Comparison of ENCODE assay signal across 10 cellular contexts in the genomic region with DNA sequence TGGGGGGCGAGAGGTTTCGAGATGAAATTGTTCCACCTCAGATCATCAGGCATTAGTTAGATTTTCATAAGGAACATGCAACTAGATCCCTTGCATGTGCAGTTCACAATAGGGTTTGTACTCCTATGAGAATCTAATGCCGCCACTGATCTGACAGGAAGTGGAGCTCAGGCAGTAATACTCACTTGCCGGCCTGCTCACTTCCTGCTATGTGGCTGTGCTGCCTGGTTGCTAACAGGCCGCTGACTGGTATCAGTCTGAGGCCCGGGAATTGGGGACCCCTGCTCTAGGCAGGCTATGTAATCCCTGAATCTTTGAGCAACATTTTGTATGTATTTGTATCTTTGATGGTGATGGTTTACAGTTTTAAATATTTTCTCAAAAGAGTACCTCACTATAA. TPM values are rescaled to one million over a fixed set of nuclear protein-coding genes. Genes with fewer than 3 reads are reported as not detected.
A peak's percentile ranks its signal among the peaks of the same experiment; 100 is the strongest.
DNase-seq lines count a peak whose midpoint lies in the region; ATAC-seq and TF ChIP-seq lines count a peak whose summit lies in the region.
"Had no signal": no experiment of that assay in that cellular context is flagged by ENCODE, and none has a peak within 500 bp of the region (broad histone marks: within the 10 kb centered on the region; RNA-seq: fewer than 3 reads in every experiment).

No MANE protein-coding gene starts in this region.

- H3K4me3 ChIP-seq in Peyer's patch (no peak overlapping the region), heart right ventricle (no peak overlapping the region), foreskin fibroblast (ENCODE audit: low read depth in 1 of 2, low read length in 2 of 2) (no peak overlapping the region)
- H3K4me3 ChIP-seq: skin epidermis had no signal

- DNase-seq in Peyer's patch (peak in 2 of 3 donors; percentile 50 to 64), heart right ventricle (peak in 1 of 2 donors; percentile 19), foreskin fibroblast (no peak), DMS53 (lab: John Stamatoyannopoulos, UW) (no peak), SHP77 (lab: John Stamatoyannopoulos, UW) (no peak), NCI-H510A treated with DMSO at 0.1 percent for 48 hours (lab: John Stamatoyannopoulos, UW) (no peak)
- DNase-seq in activated CD8-positive, alpha-beta memory T cell treated with anti-CD3 and anti-CD28 coated beads, Interleukin-2, amount 50 U/mL, for 4 hours: peak; percentile 46
- DNase-seq in stimulated activated CD8-positive, alpha-beta memory T cell treated with anti-CD3 and anti-CD28 coated beads, Interleukin-2, amount 100 ng/mL, for 1 hour (ENCODE audit: low read depth in 2 of 2): peak; percentile 4 to 9
- DNase-seq: KG1 had no signal

- intact Hi-C loops in heart right ventricle (cut with DNase I): no loop called here

- ATAC-seq in heart right ventricle: peak in 7 of 8 donors; percentile 38 to 81 (median 67)

- H3K4me1 ChIP-seq in Peyer's patch (no peaks in the 10 kb centered on the region), heart right ventricle (peaks cover 0 to 39% (median 23%) of the 10 kb centered on the region in 9 donors)

- H3K36me3 ChIP-seq in Peyer's patch: peaks cover 0 to 92% (median 0%) of the 10 kb centered on the region in 3 donors
- H3K36me3 ChIP-seq in heart right ventricle: peaks cover 0 to 97% (median 37%) of the 10 kb centered on the region in 9 donors

- H3K27me3 ChIP-seq in Peyer's patch: no peaks in the 10 kb centered on the region
- H3K27me3 ChIP-seq in heart right ventricle: no peaks in the 10 kb centered on the region

- WGBS in heart right ventricle, 2 donors: 54 to 64% methylated on average over 6 of the region's 6 CpGs

- no peaks in the 10 kb centered on the region for H3K9me3 ChIP-seq in Peyer's patch
- H3K9me3 ChIP-seq in heart right ventricle: no peaks in the 10 kb centered on the region

- TF ChIP-seq CTCF in Peyer's patch (IDR thresholded peaks at IDR 0.05) (no peak), heart right ventricle (IDR thresholded peaks at IDR 0.05) (no peak), foreskin fibroblast (IDR thresholded peaks at IDR 0.05; ENCODE audit: low read depth, low read length) (no peak)

- TF ChIP-seq POLR2A in Peyer's patch (IDR thresholded peaks at IDR 0.05): no peak

- H3K27ac ChIP-seq in Peyer's patch: peak overlapping the region in 2 of 4 donors; percentile 4 to 21
- peak overlapping the region in 7 of 10 donors; percentile 24 to 69 (median 42) for H3K27ac ChIP-seq in heart right ventricle

RNA-seq across cellular contexts. Expression of a gene that starts 32.5 kb away (rescaled TPM):
- 10 to 100 TPM in 3 of 4 donors, 1 to 10 TPM in 1; 5.8 to 13.9 (median 11.8) TPM for total RNA-seq in Peyer's patch
- total RNA-seq in heart right ventricle: 1 to 10 TPM; 2.2 to 6.0 (median 4.3) TPM
- polyA plus RNA-seq in heart right ventricle: 1 to 10 TPM; 4.3 to 5.0 TPM

RNA-seq across cellular contexts. Expression of a gene that starts 57.5 kb away (rescaled TPM):
- total RNA-seq in Peyer's patch: 10 to 100 TPM in 3 of 4 donors, 1 to 10 TPM in 1; 6.6 to 43.4 (median 31.6) TPM
- under 1 TPM in 3 of 10 donors, not detected in 7; 0.44 to 0.83 (median 0.56) TPM for total RNA-seq in heart right ventricle
- under 1 TPM in 1 of 2 donors, not detected in 1; 0.04 TPM for polyA plus RNA-seq in heart right ventricle

Comparison
In these comparisons a context has a peak if more than half of its experiments do, and no peak if none do; other contexts are left out.
1. DNase-seq: peak in Peyer's patch (2 of 3), activated CD8-positive, alpha-beta memory T cell treated with anti-CD3 and anti-CD28 coated beads, Interleukin-2, amount 50 U/mL, for 4 hours (single experiment) and stimulated activated CD8-positive, alpha-beta memory T cell treated with anti-CD3 and anti-CD28 coated beads, Interleukin-2, amount 100 ng/mL, for 1 hour (2 of 2); none in foreskin fibroblast (0 of 2), DMS53 (single experiment), SHP77 (0 of 2) and NCI-H510A treated with DMSO at 0.1 percent for 48 hours (single experiment).
2. RNA of a gene that starts 57.5 kb away (total RNA-seq): 6.6 to 43.4 TPM in Peyer's patch; 0.44 to 0.83 TPM in heart right ventricle; every median in the first group is over 4 times any median in the second.